ENCODE assay signal across 22 cellular contexts in genomic region chr13:23825179-23825578, GRCh38.
A peak's percentile ranks its signal among the peaks of the same experiment; 100 is the strongest.
DNase-seq lines count a peak whose midpoint lies in the region; ATAC-seq, FAIRE-seq and TF ChIP-seq lines count a peak whose summit lies in the region.
"Had no signal": no experiment of that assay in that cellular context is flagged by ENCODE, and none has a peak within 500 bp of the region (broad histone marks: within the 10 kb centered on the region; RNA-seq: fewer than 3 reads in every experiment).

No MANE protein-coding gene starts in this region.

- FAIRE-seq in K562 (lab: Jason Lieb, UNC): no peak
- FAIRE-seq: A549, G401.6, GM12891, HTR-8/SVneo had no signal

- peaks cover 11% of the 10 kb centered on the region for H3K9me3 Mint-ChIP-seq in Caco-2 (ENCODE audit: unreplicated experiment)
- peaks cover 14% of the 10 kb centered on the region for H3K9me3 Mint-ChIP-seq in mesothelial cell of epicardium
- peaks cover 4% of the 10 kb centered on the region for H3K9me3 Mint-ChIP-seq in type B pancreatic cell
- no peaks in the 10 kb centered on the region for H3K9me3 Mint-ChIP-seq in CD4-positive, alpha-beta T cell

- no peak overlapping the region for H3K4me3 ChIP-seq in Caco-2 (ENCODE audit: low read depth, low read length)
- no peak overlapping the region for H3K4me3 ChIP-seq in K562
- H3K4me3 ChIP-seq: A549, GM23338 had no signal

- H3K27me3 Mint-ChIP-seq in Caco-2 (ENCODE audit: insufficient read depth, unreplicated experiment) (no peaks in the 10 kb centered on the region), mesothelial cell of epicardium (ENCODE audit: low read depth) (no peaks in the 10 kb centered on the region), type B pancreatic cell (no peaks in the 10 kb centered on the region)
- H3K27me3 Mint-ChIP-seq in CD4-positive, alpha-beta T cell: no peaks in the 10 kb centered on the region
- H3K27me3 Mint-ChIP-seq: CD4-positive, alpha-beta memory T cell had no signal

- no TSS peak for BruUV-seq in Caco-2 (replicated peaks; lab: Mats Ljungman, UMichigan)
- no TSS peak for BruUV-seq in K562 (replicated peaks; lab: Mats Ljungman, UMichigan)

- H3K4me1 ChIP-seq in Caco-2 (0 out of 2 replicates have a peak, but pooled peaks cover 2% of the 10 kb centered on the region), K562 (replicated peaks in 1 of 2; ENCODE audit: control insufficient read depth in 2 of 2, insufficient read depth in 2 of 2, low read length in 2 of 2) (no peaks in the 10 kb centered on the region)
- H3K4me1 ChIP-seq: A549 had no signal

- H3K36me3 ChIP-seq in Caco-2 (ENCODE audit: control insufficient read depth, insufficient read depth, low read length) (no peaks in the 10 kb centered on the region), K562 (ENCODE audit: control insufficient read depth, insufficient read depth, low read length) (no peaks in the 10 kb centered on the region)

- no peaks in the 10 kb centered on the region for H3K27me3 ChIP-seq in Caco-2 (replicated peaks; ENCODE audit: control insufficient read depth, insufficient read depth, low read length)
- no peaks in the 10 kb centered on the region for H3K27me3 ChIP-seq in K562 (ENCODE audit: control insufficient read depth in 2 of 2, insufficient read depth in 2 of 2, low read length in 2 of 2)
- no peaks in the 10 kb centered on the region for H3K27me3 ChIP-seq in CD4-positive, alpha-beta T cell (ENCODE audit: control insufficient read depth, insufficient read depth, low read length)

- H3K4me3 Mint-ChIP-seq in Caco-2 (ENCODE audit: unreplicated experiment): no peak overlapping the region
- H3K4me3 Mint-ChIP-seq in mesothelial cell of epicardium: no peak overlapping the region
- peak overlapping the region; percentile 39 for H3K4me3 Mint-ChIP-seq in type B pancreatic cell
- H3K4me3 Mint-ChIP-seq in CD4-positive, alpha-beta T cell: no peak overlapping the region
- H3K4me3 Mint-ChIP-seq: CD4-positive, alpha-beta memory T cell; GM23338 had no signal

- H3K9ac ChIP-seq in K562 (ENCODE audit: insufficient read depth in 1 of 2, low read depth in 2 of 2, low read length in 2 of 2): no peak overlapping the region

- no peak overlapping the region for H3K4me2 ChIP-seq in K562 (ENCODE audit: insufficient read depth, low read length)
- H3K4me2 ChIP-seq: A549, GM23338 had no signal

- ATAC-seq in K562: no peak
- ATAC-seq in CD4-positive, alpha-beta T cell (ENCODE audit: poor library complexity): no peak
- ATAC-seq: A549, GM23338 had no signal

- H3K4me1 Mint-ChIP-seq in Caco-2 (ENCODE audit: low read depth, unreplicated experiment) (no peaks in the 10 kb centered on the region), mesothelial cell of epicardium (peaks cover 19% of the 10 kb centered on the region), type B pancreatic cell (ENCODE audit: unreplicated experiment) (peaks cover 5% of the 10 kb centered on the region)
- H3K4me1 Mint-ChIP-seq in CD4-positive, alpha-beta T cell (ENCODE audit: low read depth): no peaks in the 10 kb centered on the region

- CTCF ChIA-PET in Caco-2 (lab: Charles Lee) (no interaction called here), K562 (lab: Yijun Ruan, JAX; ENCODE audit: low intra/inter-chr PET ratio) (no interaction called here)
- CTCF ChIA-PET in CD4-positive, alpha-beta T cell (lab: Charles Lee): no interaction called here

- intact Hi-C loops in Caco-2 (cut with micrococcal nuclease; ENCODE audit: unreplicated experiment): no loop called here
- intact Hi-C loops in K562 (cut with micrococcal nuclease): no loop called here
- intact Hi-C loops in CD4-positive, alpha-beta T cell (cut with DNase I, micrococcal nuclease): no loop called here

- no peak for TF ChIP-seq EP300 in K562 (IDR thresholded peaks at IDR 0.05; ENCODE audit: low read length)

- H3K27ac Mint-ChIP-seq in Caco-2 (ENCODE audit: unreplicated experiment) (peak overlapping the region; percentile 58), mesothelial cell of epicardium (peak overlapping the region; percentile 39), type B pancreatic cell (peak overlapping the region; percentile 33)
- no peak overlapping the region for H3K27ac Mint-ChIP-seq in CD4-positive, alpha-beta T cell
- H3K27ac Mint-ChIP-seq: CD4-positive, alpha-beta memory T cell; GM23338 had no signal

- no peak overlapping the region for H2AFZ ChIP-seq in K562 (ENCODE audit: low read depth, low read length)
- H2AFZ ChIP-seq: GM23338 had no signal

- 52% methylated on average over 2 of the region's 2 CpGs for WGBS in K562 (ENCODE audit: insufficient coverage, low coverage, missing lambda C conversion rate)

- DNase-seq in Caco-2: no peak
- no peak for DNase-seq in K562 (ENCODE audit: extremely low read depth in 1 of 4, low spot score in 3 of 4)
- no peak for DNase-seq in mesothelial cell of epicardium (ENCODE audit: low spot score in 2 of 2, unreplicated experiment in 2 of 2)
- DNase-seq in type B pancreatic cell (ENCODE audit: extremely low spot score, unreplicated experiment): no peak
- DNase-seq in CD4-positive, alpha-beta T cell: no peak
- DNase-seq in DMS114 treated with DMSO at 0.1 percent for 48 hours (lab: John Stamatoyannopoulos, UW; ENCODE audit: unreplicated experiment): no peak
- no peak for DNase-seq in H4 (ENCODE audit: low spot score)
- DNase-seq: AML-193; Calu3; CD4-positive, alpha-beta memory T cell; DMS53; DND-41; H7; IMR-90; KBM-7 had no signal

- POLR2A ChIA-PET in Caco-2 (lab: Charles Lee) (no interaction called here), K562 (lab: Yijun Ruan, JAX) (no interaction called here)
- POLR2A ChIA-PET in CD4-positive, alpha-beta T cell (lab: Charles Lee): no interaction called here

- H3K79me2 ChIP-seq in K562 (ENCODE audit: control insufficient read depth, insufficient read depth, low read length): no peaks in the 10 kb centered on the region

- in situ Hi-C loops in K562 (cut with MboI): no loop called here

- H3K9me1 ChIP-seq in K562 (ENCODE audit: control insufficient read depth, insufficient read depth, low read length): no peaks in the 10 kb centered on the region

- no peaks in the 10 kb centered on the region for H3K36me3 Mint-ChIP-seq in Caco-2 (ENCODE audit: insufficient read depth, unreplicated experiment)
- peaks cover 10% of the 10 kb centered on the region for H3K36me3 Mint-ChIP-seq in mesothelial cell of epicardium
- H3K36me3 Mint-ChIP-seq in type B pancreatic cell: peaks cover 31% of the 10 kb centered on the region
- H3K36me3 Mint-ChIP-seq in CD4-positive, alpha-beta T cell (ENCODE audit: low read depth): peaks cover 66% of the 10 kb centered on the region

- H3K27ac ChIP-seq in K562 (ENCODE audit: extremely low read depth, low read depth, low read length): no peak overlapping the region
- H3K27ac ChIP-seq in CD4-positive, alpha-beta T cell (ENCODE audit: low read depth, low read length): no peak overlapping the region
- H3K27ac ChIP-seq: 22Rv1, A549, C4-2B had no signal

- no peak for TF ChIP-seq POLR2A in K562 (conservative IDR thresholded peaks at IDR 0.05)

- TF ChIP-seq CTCF in Caco-2 (IDR thresholded peaks at IDR 0.05; ENCODE audit: insufficient read depth in 1 of 2, low read depth in 1 of 2, low read length in 1 of 2, severe bottlenecking in 1 of 2, unreplicated experiment in 1 of 2) (no peak), K562 (IDR thresholded peaks at IDR 0.05 in 2 of 3, conservative IDR thresholded peaks at IDR 0.05 in 1 of 3; ENCODE audit: insufficient read depth in 2 of 3, low read depth in 1 of 3, low read length in 3 of 3) (no peak), mesothelial cell of epicardium (IDR thresholded peaks at IDR 0.05; ENCODE audit: unreplicated experiment) (no peak), type B pancreatic cell (conservative IDR thresholded peaks at IDR 0.05) (no peak)
- TF ChIP-seq CTCF in CD4-positive, alpha-beta T cell (IDR thresholded peaks at IDR 0.05): no peak

- H4K20me1 ChIP-seq in K562 (replicated peaks; ENCODE audit: control insufficient read depth, insufficient read depth, low read length): no peaks in the 10 kb centered on the region

- no peak for TF ChIP-seq RAD21 in K562 (CRISPR knock-in tag; conservative IDR thresholded peaks at IDR 0.05 in 1 of 2, IDR thresholded peaks at IDR 0.05 in 1 of 2)

- H3K9me3 ChIP-seq in Caco-2 (peaks cover 6% of the 10 kb centered on the region; the same call in 1 of the 2 replicates), K562 (replicated peaks; ENCODE audit: control insufficient read depth, insufficient read depth, low read depth, low read length) (no peaks in the 10 kb centered on the region)
- H3K9me3 ChIP-seq in CD4-positive, alpha-beta T cell (ENCODE audit: control insufficient read depth, low read length): no peaks in the 10 kb centered on the region

TF ChIP-seq in K562, 482 proteins besides CTCF, POLR2A, EP300 and RAD21 (continues in another document):
- TF ChIP-seq RCOR1 (IDR thresholded peaks at IDR 0.05; ENCODE audit: borderline replicate concordance in 1 of 2, low read depth in 2 of 2, low read length in 2 of 2): no peak
- TF ChIP-seq ZNF311 (CRISPR knock-in tag; IDR thresholded peaks at IDR 0.05): no peak
- no peak for TF ChIP-seq SIN3A (IDR thresholded peaks at IDR 0.05; ENCODE audit: borderline replicate concordance in 2 of 2, control insufficient read depth in 1 of 2, low read depth in 2 of 2, low read length in 2 of 2)
- TF ChIP-seq, protein P1, sequence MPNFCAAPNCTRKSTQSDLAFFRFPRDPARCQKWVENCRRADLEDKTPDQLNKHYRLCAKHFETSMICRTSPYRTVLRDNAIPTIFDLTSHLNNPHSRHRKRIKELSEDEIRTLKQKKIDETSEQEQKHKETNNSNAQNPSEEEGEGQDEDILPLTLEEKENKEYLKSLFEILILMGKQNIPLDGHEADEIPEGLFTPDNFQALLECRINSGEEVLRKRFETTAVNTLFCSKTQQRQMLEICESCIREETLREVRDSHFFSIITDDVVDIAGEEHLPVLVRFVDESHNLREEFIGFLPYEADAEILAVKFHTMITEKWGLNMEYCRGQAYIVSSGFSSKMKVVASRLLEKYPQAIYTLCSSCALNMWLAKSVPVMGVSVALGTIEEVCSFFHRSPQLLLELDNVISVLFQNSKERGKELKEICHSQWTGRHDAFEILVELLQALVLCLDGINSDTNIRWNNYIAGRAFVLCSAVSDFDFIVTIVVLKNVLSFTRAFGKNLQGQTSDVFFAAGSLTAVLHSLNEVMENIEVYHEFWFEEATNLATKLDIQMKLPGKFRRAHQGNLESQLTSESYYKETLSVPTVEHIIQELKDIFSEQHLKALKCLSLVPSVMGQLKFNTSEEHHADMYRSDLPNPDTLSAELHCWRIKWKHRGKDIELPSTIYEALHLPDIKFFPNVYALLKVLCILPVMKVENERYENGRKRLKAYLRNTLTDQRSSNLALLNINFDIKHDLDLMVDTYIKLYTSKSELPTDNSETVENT (CRISPR knock-in tag; IDR thresholded peaks at IDR 0.05): no peak
- no peak for TF ChIP-seq HMG20B (CRISPR knock-in tag; IDR thresholded peaks at IDR 0.05)
